ENCODE assay signal across 8 cellular contexts in genomic region chr4:44629280-44629866, GRCh38. TPM values are rescaled to one million over a fixed set of nuclear protein-coding genes. Genes with fewer than 3 reads are reported as not detected.
DNase-seq lines count a peak whose midpoint lies in the region; ATAC-seq and TF ChIP-seq lines count a peak whose summit lies in the region.

No MANE protein-coding gene starts in this region.

- H4K20me1 ChIP-seq in DND-41 (ENCODE audit: insufficient read depth, low read length): no peaks in the 10 kb centered on the region
- H4K20me1 ChIP-seq in neural progenitor cell (ENCODE audit: low read depth): no peaks in the 10 kb centered on the region

- no peaks in the 10 kb centered on the region for H3K79me2 ChIP-seq in DND-41 (ENCODE audit: insufficient read depth, low read length)
- no peaks in the 10 kb centered on the region for H3K79me2 ChIP-seq in neural progenitor cell (ENCODE audit: low read depth)

- peaks cover 1% of the 10 kb centered on the region for H3K4me1 Mint-ChIP-seq in activated CD4-positive, alpha-beta memory T cell treated with anti-CD3 and anti-CD28 coated beads for 36 hours (ENCODE audit: low read depth)
- H3K4me1 Mint-ChIP-seq in neural progenitor cell: no peaks in the 10 kb centered on the region

- H3K27ac Mint-ChIP-seq in activated CD4-positive, alpha-beta memory T cell treated with anti-CD3 and anti-CD28 coated beads for 36 hours: no peak overlapping the region
- H3K27ac Mint-ChIP-seq in neural progenitor cell: no peak overlapping the region

- no peak overlapping the region for H3K4me2 ChIP-seq in DND-41 (ENCODE audit: insufficient read depth, low read length)
- no peak overlapping the region for H3K4me2 ChIP-seq in neural progenitor cell

- no peak overlapping the region for H3K4me3 Mint-ChIP-seq in activated CD4-positive, alpha-beta memory T cell treated with anti-CD3 and anti-CD28 coated beads for 36 hours
- H3K4me3 Mint-ChIP-seq in neural progenitor cell: no peak overlapping the region

- no peaks in the 10 kb centered on the region for H3K27me3 Mint-ChIP-seq in activated CD4-positive, alpha-beta memory T cell treated with anti-CD3 and anti-CD28 coated beads for 36 hours
- H3K27me3 Mint-ChIP-seq in neural progenitor cell (ENCODE audit: insufficient read depth, low read depth): no peaks in the 10 kb centered on the region

- H3K9ac ChIP-seq in DND-41 (ENCODE audit: low read depth, low read length): no peak overlapping the region
- H3K9ac ChIP-seq in neural progenitor cell: no peak overlapping the region

- peak; percentile 74 for TF ChIP-seq CTCF in DND-41 (IDR thresholded peaks at IDR 0.05; ENCODE audit: borderline replicate concordance, extremely low read depth, low read length, poor library complexity, severe bottlenecking)
- TF ChIP-seq CTCF in fibroblast of pulmonary artery (IDR thresholded peaks at IDR 0.05; ENCODE audit: low read length, missing control alignments): peak; percentile 74
- TF ChIP-seq CTCF in neural progenitor cell (IDR thresholded peaks at IDR 0.05): peak; percentile 69

- CTCF ChIA-PET in activated CD4-positive, alpha-beta memory T cell treated with anti-CD3 and anti-CD28 coated beads for 36 hours (lab: Charles Lee): interaction anchor here (0.7 to 1.6 kb wide), 5 partner anchors 9 to 1600 kb away, joined by 3 to 6 read pairs (median 5); partner anchors contain the start of gene KCTD8

- no peaks in the 10 kb centered on the region for H3F3A ChIP-seq in neural progenitor cell (ENCODE audit: low read depth)

- H2AFZ ChIP-seq in DND-41 (ENCODE audit: low read depth, low read length) (no peak overlapping the region), neural progenitor cell (replicated peaks) (peak overlapping the region; percentile 41)

- H3K9me3 Mint-ChIP-seq in activated CD4-positive, alpha-beta memory T cell treated with anti-CD3 and anti-CD28 coated beads for 36 hours: no peaks in the 10 kb centered on the region
- H3K9me3 Mint-ChIP-seq in neural progenitor cell: no peaks in the 10 kb centered on the region

- H3K27ac ChIP-seq in DND-41 (ENCODE audit: low read length): no peak overlapping the region
- no peak overlapping the region for H3K27ac ChIP-seq in neural progenitor cell

- H3K9me3 ChIP-seq in DND-41 (ENCODE audit: insufficient read depth, low read length, severe bottlenecking) (no peaks in the 10 kb centered on the region), neural progenitor cell (ENCODE audit: low read depth) (no peaks in the 10 kb centered on the region)

- no peaks in the 10 kb centered on the region for H3K36me3 Mint-ChIP-seq in activated CD4-positive, alpha-beta memory T cell treated with anti-CD3 and anti-CD28 coated beads for 36 hours
- no peaks in the 10 kb centered on the region for H3K36me3 Mint-ChIP-seq in neural progenitor cell

- POLR2A ChIA-PET in activated CD4-positive, alpha-beta memory T cell treated with anti-CD3 and anti-CD28 coated beads for 36 hours (lab: Charles Lee): no interaction called here

- no peaks in the 10 kb centered on the region for H3K36me3 ChIP-seq in DND-41 (ENCODE audit: insufficient read depth, low read length)
- no peaks in the 10 kb centered on the region for H3K36me3 ChIP-seq in neural progenitor cell

- DNase-seq in DND-41: peak; percentile 35
- DNase-seq in NCI-H460 (ENCODE audit: extremely low read depth, low read depth): peak; percentile 54
- peak; percentile 42 for DNase-seq in activated CD4-positive, alpha-beta memory T cell treated with anti-CD3 and anti-CD28 coated beads for 36 hours
- peak; percentile 68 for DNase-seq in fibroblast of pulmonary artery (ENCODE audit: low read depth)
- peak; percentile 66 for DNase-seq in neural progenitor cell (ENCODE audit: low spot score)
- DNase-seq in effector CD8-positive, alpha-beta T cell (lab: John Stamatoyannopoulos, UW): no peak

- H3K4me1 ChIP-seq in DND-41 (ENCODE audit: insufficient read depth, low read length) (no peaks in the 10 kb centered on the region), neural progenitor cell (no peaks in the 10 kb centered on the region)

- intact Hi-C loops in activated CD4-positive, alpha-beta memory T cell treated with anti-CD3 and anti-CD28 coated beads for 36 hours (cut with micrococcal nuclease): loop anchor here (2.0 to 5.0 kb wide), 2 partner anchors 49 to 852 kb away; partner anchors contain the start of gene GUF1

- ATAC-seq in DND-41 (ENCODE audit: insufficient read depth, low read depth): peak; percentile 88
- ATAC-seq in GM19397 (IDR thresholded peaks at IDR 0.05; ENCODE audit: unreplicated experiment): peak; percentile 92
- ATAC-seq in HG03342 (IDR thresholded peaks at IDR 0.05; ENCODE audit: unreplicated experiment): peak; percentile 99

- H3K4me3 ChIP-seq in DND-41 (ENCODE audit: low read depth in 1 of 2, low read length in 2 of 2): no peak overlapping the region
- H3K4me3 ChIP-seq in fibroblast of pulmonary artery (replicated peaks; ENCODE audit: low read depth, low read length): no peak overlapping the region
- H3K4me3 ChIP-seq in neural progenitor cell: no peak overlapping the region

- H3K27me3 ChIP-seq in DND-41 (ENCODE audit: insufficient read depth, low read length, poor library complexity) (no peaks in the 10 kb centered on the region), neural progenitor cell (no peaks in the 10 kb centered on the region)

RNA-seq across cellular contexts. Expression of gene YIPF7, which starts 22.1 kb away (rescaled TPM):
- total RNA-seq in NCI-H460 (2014; rRNA removed; shearing (Covaris generic)): not detected in 2 replicates
- polyA plus RNA-seq in NCI-H460 (2014; cell fraction: nucleus; rRNA removed): not detected in 2 replicates
- total RNA-seq in activated CD4-positive, alpha-beta memory T cell treated with anti-CD3 and anti-CD28 coated beads for 36 hours: not detected
- total RNA-seq in neural progenitor cell (ENCODE audit: low replicate concordance): not detected in 2 replicates

RNA-seq across cellular contexts. Expression of gene GUF1, which starts 48.8 kb away (rescaled TPM):
- 28.6 and 28.9 TPM in 2 replicates for total RNA-seq in NCI-H460 (2014; rRNA removed; shearing (Covaris generic))
- polyA plus RNA-seq in NCI-H460 (2014; cell fraction: nucleus; rRNA removed): 17.4 and 18.7 TPM in 2 replicates
- total RNA-seq in activated CD4-positive, alpha-beta memory T cell treated with anti-CD3 and anti-CD28 coated beads for 36 hours: 10 to 100 TPM; 25.8 to 28.0 TPM
- total RNA-seq in neural progenitor cell (ENCODE audit: low replicate concordance): 23.3 and 39.4 TPM in 2 replicates
